ENCODE assay signal across 8 cellular contexts in the genomic region with DNA sequence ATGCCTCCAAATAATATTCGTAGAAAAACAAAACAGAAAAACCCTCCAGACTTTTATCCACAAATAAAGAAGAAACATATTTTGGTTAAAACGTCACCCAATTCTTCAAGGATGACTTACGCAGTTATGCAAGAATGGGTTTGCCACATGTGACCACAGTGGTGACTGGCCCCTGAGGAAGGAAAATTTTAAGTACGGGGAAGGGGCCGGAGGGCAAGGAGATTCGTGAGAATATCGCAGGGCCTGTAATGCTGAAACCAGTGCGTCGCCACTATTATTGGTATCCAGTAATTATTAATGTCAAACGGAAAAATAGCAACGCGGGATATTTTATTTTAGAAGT. TPM values are rescaled to one million over a fixed set of nuclear protein-coding genes. Genes with fewer than 3 reads are reported as not detected.
DNase-seq lines count a peak whose midpoint lies in the region; ATAC-seq and TF ChIP-seq lines count a peak whose summit lies in the region.

No MANE protein-coding gene starts in this region.

- TF ChIP-seq CTCF in WI38 (IDR thresholded peaks at IDR 0.05; ENCODE audit: low read depth, low read length) (no peak), fibroblast of pulmonary artery (IDR thresholded peaks at IDR 0.05; ENCODE audit: low read length, missing control alignments) (no peak)

- peaks cover 21% of the 10 kb centered on the region for H3K4me1 Mint-ChIP-seq in activated CD8-positive, alpha-beta memory T cell treated with anti-CD3 and anti-CD28 coated beads, Interleukin-2, amount 10 ng/mL, durations not matched to agents 7 days and 5 days

- CTCF ChIA-PET in activated CD8-positive, alpha-beta memory T cell treated with anti-CD3 and anti-CD28 coated beads, Interleukin-2, amount 10 ng/mL, durations not matched to agents 7 days and 5 days (lab: Charles Lee), result interaction anchor here (0.6 to 2.0 kb wide), 3 partner anchors 30 to 35 kb away, joined by 3 to 6 read pairs (median 4); no protein-coding TSS in a partner anchor

- peaks cover 28% of the 10 kb centered on the region for H3K36me3 Mint-ChIP-seq in activated CD8-positive, alpha-beta memory T cell treated with anti-CD3 and anti-CD28 coated beads, Interleukin-2, amount 10 ng/mL, durations not matched to agents 7 days and 5 days

- H3K27ac Mint-ChIP-seq in activated CD8-positive, alpha-beta memory T cell treated with anti-CD3 and anti-CD28 coated beads, Interleukin-2, amount 10 ng/mL, durations not matched to agents 7 days and 5 days, result peak overlapping the region; percentile 84

- H3K9me3 Mint-ChIP-seq in activated CD8-positive, alpha-beta memory T cell treated with anti-CD3 and anti-CD28 coated beads, Interleukin-2, amount 10 ng/mL, durations not matched to agents 7 days and 5 days (ENCODE audit: low read depth), result peaks cover 2% of the 10 kb centered on the region

- H3K27me3 Mint-ChIP-seq in activated CD8-positive, alpha-beta memory T cell treated with anti-CD3 and anti-CD28 coated beads, Interleukin-2, amount 10 ng/mL, durations not matched to agents 7 days and 5 days, result no peaks in the 10 kb centered on the region

- no peak for ATAC-seq in activated CD8-positive, alpha-beta memory T cell treated with anti-CD3 and anti-CD28 coated beads, Interleukin-2, amount 10 ng/mL, durations not matched to agents 7 days and 5 days
- ATAC-seq in HG03558 (IDR thresholded peaks at IDR 0.05; ENCODE audit: extremely low read depth, unreplicated experiment) (peak; percentile 6), GM18517 (IDR thresholded peaks at IDR 0.05; ENCODE audit: unreplicated experiment) (no peak)

- peak overlapping the region; percentile 75 for H3K4me3 ChIP-seq in WI38 (ENCODE audit: low read depth, low read length)
- H3K4me3 ChIP-seq in fibroblast of pulmonary artery (replicated peaks; ENCODE audit: low read depth, low read length), result peak overlapping the region; percentile 79

- peak overlapping the region; percentile 84 for H3K4me3 Mint-ChIP-seq in activated CD8-positive, alpha-beta memory T cell treated with anti-CD3 and anti-CD28 coated beads, Interleukin-2, amount 10 ng/mL, durations not matched to agents 7 days and 5 days

- no peak for DNase-seq in activated CD8-positive, alpha-beta memory T cell treated with anti-CD3 and anti-CD28 coated beads, Interleukin-2, amount 10 ng/mL, durations not matched to agents 7 days and 5 days
- DNase-seq in activated CD8-positive, alpha-beta memory T cell treated with anti-CD3 and anti-CD28 coated beads for 24 hours, result no peak
- DNase-seq in fibroblast of pulmonary artery (ENCODE audit: low read depth), result peak; percentile 91
- peak; percentile 81 for DNase-seq in non-pigmented ciliary epithelial cell (ENCODE audit: low read depth)
- no peak for DNase-seq in NCI-H1417 (lab: John Stamatoyannopoulos, UW)

RNA-seq across cellular contexts. Expression of gene MRPS24, which starts 0.6 kb away (rescaled TPM):
- 10 to 100 TPM; 75.3 to 96.2 TPM for total RNA-seq in activated CD8-positive, alpha-beta memory T cell treated with anti-CD3 and anti-CD28 coated beads, Interleukin-2, amount 10 ng/mL, durations not matched to agents 7 days and 5 days

RNA-seq across cellular contexts. Expression of gene URGCP, which starts 36.5 kb away (rescaled TPM):
- total RNA-seq in activated CD8-positive, alpha-beta memory T cell treated with anti-CD3 and anti-CD28 coated beads, Interleukin-2, amount 10 ng/mL, durations not matched to agents 7 days and 5 days, result 10 to 100 TPM; 24.3 to 26.4 TPM

RNA-seq across cellular contexts. Expression of gene UBE2D4, which starts 56.4 kb away (rescaled TPM):
- 1 to 10 TPM; 7.2 to 7.6 TPM for total RNA-seq in activated CD8-positive, alpha-beta memory T cell treated with anti-CD3 and anti-CD28 coated beads, Interleukin-2, amount 10 ng/mL, durations not matched to agents 7 days and 5 days

Comparison
In these comparisons a context has a peak if more than half of its experiments do, and no peak if none do; other contexts are left out.
1. DNase-seq: peak in fibroblast of pulmonary artery (single experiment) and non-pigmented ciliary epithelial cell (single experiment); none in activated CD8-positive, alpha-beta memory T cell treated with anti-CD3 and anti-CD28 coated beads, Interleukin-2, amount 10 ng/mL, durations not matched to agents 7 days and 5 days (single experiment), activated CD8-positive, alpha-beta memory T cell treated with anti-CD3 and anti-CD28 coated beads for 24 hours (single experiment) and NCI-H1417 (0 of 3).